In the genomic region with DNA sequence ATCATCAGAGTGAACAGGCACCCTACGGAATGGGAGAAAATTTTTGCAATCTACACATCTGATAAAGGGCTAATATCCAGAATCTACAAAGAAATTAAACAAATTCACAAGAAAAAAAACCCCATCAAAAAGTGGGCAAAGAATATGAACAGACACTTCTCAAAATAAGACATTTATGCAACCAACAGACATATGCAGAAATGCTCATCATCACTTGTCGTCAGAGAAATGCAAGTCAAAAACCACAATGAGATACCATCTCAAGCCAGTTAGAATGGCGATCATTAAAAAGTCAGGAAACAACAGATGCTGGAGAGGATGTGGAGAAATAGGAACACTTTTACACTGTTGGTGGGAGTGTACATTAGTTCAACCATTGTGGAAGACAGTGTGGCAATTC, we compare ENCODE assay signal across 1 cellular context.
A peak's percentile ranks its signal among the peaks of the same experiment; 100 is the strongest.
TF ChIP-seq lines count a peak whose summit lies in the region.

No MANE protein-coding gene starts in this region.

TF ChIP-seq in K562, 482 proteins besides CTCF, POLR2A, EP300 and RAD21 (continued from another document):
- TF ChIP-seq, protein P1, sequence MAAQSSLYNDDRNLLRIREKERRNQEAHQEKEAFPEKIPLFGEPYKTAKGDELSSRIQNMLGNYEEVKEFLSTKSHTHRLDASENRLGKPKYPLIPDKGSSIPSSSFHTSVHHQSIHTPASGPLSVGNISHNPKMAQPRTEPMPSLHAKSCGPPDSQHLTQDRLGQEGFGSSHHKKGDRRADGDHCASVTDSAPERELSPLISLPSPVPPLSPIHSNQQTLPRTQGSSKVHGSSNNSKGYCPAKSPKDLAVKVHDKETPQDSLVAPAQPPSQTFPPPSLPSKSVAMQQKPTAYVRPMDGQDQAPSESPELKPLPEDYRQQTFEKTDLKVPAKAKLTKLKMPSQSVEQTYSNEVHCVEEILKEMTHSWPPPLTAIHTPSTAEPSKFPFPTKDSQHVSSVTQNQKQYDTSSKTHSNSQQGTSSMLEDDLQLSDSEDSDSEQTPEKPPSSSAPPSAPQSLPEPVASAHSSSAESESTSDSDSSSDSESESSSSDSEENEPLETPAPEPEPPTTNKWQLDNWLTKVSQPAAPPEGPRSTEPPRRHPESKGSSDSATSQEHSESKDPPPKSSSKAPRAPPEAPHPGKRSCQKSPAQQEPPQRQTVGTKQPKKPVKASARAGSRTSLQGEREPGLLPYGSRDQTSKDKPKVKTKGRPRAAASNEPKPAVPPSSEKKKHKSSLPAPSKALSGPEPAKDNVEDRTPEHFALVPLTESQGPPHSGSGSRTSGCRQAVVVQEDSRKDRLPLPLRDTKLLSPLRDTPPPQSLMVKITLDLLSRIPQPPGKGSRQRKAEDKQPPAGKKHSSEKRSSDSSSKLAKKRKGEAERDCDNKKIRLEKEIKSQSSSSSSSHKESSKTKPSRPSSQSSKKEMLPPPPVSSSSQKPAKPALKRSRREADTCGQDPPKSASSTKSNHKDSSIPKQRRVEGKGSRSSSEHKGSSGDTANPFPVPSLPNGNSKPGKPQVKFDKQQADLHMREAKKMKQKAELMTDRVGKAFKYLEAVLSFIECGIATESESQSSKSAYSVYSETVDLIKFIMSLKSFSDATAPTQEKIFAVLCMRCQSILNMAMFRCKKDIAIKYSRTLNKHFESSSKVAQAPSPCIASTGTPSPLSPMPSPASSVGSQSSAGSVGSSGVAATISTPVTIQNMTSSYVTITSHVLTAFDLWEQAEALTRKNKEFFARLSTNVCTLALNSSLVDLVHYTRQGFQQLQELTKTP (IDR thresholded peaks at IDR 0.05; ENCODE audit: low read depth in 1 of 2, partially characterized antibody in 2 of 2), result peak in 1 of 2 experiments; percentile 89
